Comparison of ENCODE assay signal across 8 cellular contexts in the genomic region with DNA sequence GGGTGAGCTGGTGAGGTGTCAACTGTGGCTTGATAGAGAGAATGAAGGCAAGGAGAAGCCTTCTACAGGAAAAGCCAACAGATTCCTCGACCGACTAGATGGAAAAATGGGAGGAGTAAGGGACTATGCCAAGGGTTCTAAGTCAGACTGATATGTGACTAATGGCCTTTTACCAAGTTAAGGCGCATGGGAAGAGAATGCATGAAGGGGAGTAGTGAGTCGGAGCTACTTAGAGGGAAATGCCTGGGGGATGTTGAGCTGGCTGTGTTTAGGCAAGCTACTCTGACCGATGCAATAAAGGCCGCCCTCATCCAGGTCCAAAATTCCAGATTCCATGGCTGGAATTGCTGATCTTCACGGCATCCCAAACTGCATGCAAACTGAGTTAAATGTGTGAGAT. TPM values are rescaled to one million over a fixed set of nuclear protein-coding genes. Genes with fewer than 3 reads are reported as not detected.
DNase-seq lines count a peak whose midpoint lies in the region; ATAC-seq and TF ChIP-seq lines count a peak whose summit lies in the region.

No MANE protein-coding gene starts in this region.

- no peak for ATAC-seq in T-helper 17 cell
- peak; percentile 84 for ATAC-seq in foreskin keratinocyte
- ATAC-seq in stimulated activated effector memory CD8-positive, alpha-beta T cell treated with anti-CD3 and anti-CD28 coated beads, Interleukin-12 subunit alpha, Interleukin-12 subunit beta, amount 100 ng/mL, for 72 hours: no peak
- ATAC-seq in HG03565 (IDR thresholded peaks at IDR 0.05; ENCODE audit: unreplicated experiment): no peak
- no peak for ATAC-seq in GM18520 (IDR thresholded peaks at IDR 0.05; ENCODE audit: unreplicated experiment)

- DNase-seq in GM03348 (ENCODE audit: low spot score): peak; percentile 81
- DNase-seq in T-helper 17 cell: no peak
- DNase-seq in foreskin keratinocyte: peak; percentile 60 to 95
- DNase-seq in stimulated activated effector memory CD8-positive, alpha-beta T cell treated with anti-CD3 and anti-CD28 coated beads, Interleukin-12 subunit alpha, Interleukin-12 subunit beta, amount 100 ng/mL, for 72 hours (ENCODE audit: low spot score in 2 of 2): no peak
- no peak for DNase-seq in SW 1271 (lab: John Stamatoyannopoulos, UW)
- DNase-seq in G401 (ENCODE audit: low spot score): no peak

- TF ChIP-seq CTCF in foreskin keratinocyte (conservative IDR thresholded peaks at IDR 0.05): no peak

- H3K27ac Mint-ChIP-seq in T-helper 17 cell: peak overlapping the region; percentile 100
- H3K27ac Mint-ChIP-seq in stimulated activated effector memory CD8-positive, alpha-beta T cell treated with anti-CD3 and anti-CD28 coated beads, Interleukin-12 subunit alpha, Interleukin-12 subunit beta, amount 100 ng/mL, for 72 hours: peak overlapping the region; percentile 94

- no peaks in the 10 kb centered on the region for H3K27me3 Mint-ChIP-seq in T-helper 17 cell

- peak overlapping the region; percentile 94 for H3K27ac ChIP-seq in foreskin keratinocyte

- peaks cover 13% of the 10 kb centered on the region for H3K36me3 Mint-ChIP-seq in T-helper 17 cell (ENCODE audit: low read depth)
- peaks cover 47% of the 10 kb centered on the region for H3K36me3 Mint-ChIP-seq in stimulated activated effector memory CD8-positive, alpha-beta T cell treated with anti-CD3 and anti-CD28 coated beads, Interleukin-12 subunit alpha, Interleukin-12 subunit beta, amount 100 ng/mL, for 72 hours

- H3K27me3 ChIP-seq in foreskin keratinocyte: no peaks in the 10 kb centered on the region

- H3K9me3 ChIP-seq in T-helper 17 cell (ENCODE audit: control insufficient read depth, low read length, poor library complexity, severe bottlenecking): no peaks in the 10 kb centered on the region

- peaks cover 9% of the 10 kb centered on the region for H3K4me1 ChIP-seq in foreskin keratinocyte

- H3K9me3 Mint-ChIP-seq in stimulated activated effector memory CD8-positive, alpha-beta T cell treated with anti-CD3 and anti-CD28 coated beads, Interleukin-12 subunit alpha, Interleukin-12 subunit beta, amount 100 ng/mL, for 72 hours: no peaks in the 10 kb centered on the region

- H3K4me1 Mint-ChIP-seq in T-helper 17 cell: peaks cover 48% of the 10 kb centered on the region
- H3K4me1 Mint-ChIP-seq in stimulated activated effector memory CD8-positive, alpha-beta T cell treated with anti-CD3 and anti-CD28 coated beads, Interleukin-12 subunit alpha, Interleukin-12 subunit beta, amount 100 ng/mL, for 72 hours: peaks cover 59% of the 10 kb centered on the region

- in situ Hi-C loops in G401 (cut with HindIII; ENCODE audit: low sequenced_read_pairs): no loop called here

- H3K4me3 Mint-ChIP-seq in T-helper 17 cell: peak overlapping the region; percentile 89
- H3K4me3 Mint-ChIP-seq in stimulated activated effector memory CD8-positive, alpha-beta T cell treated with anti-CD3 and anti-CD28 coated beads, Interleukin-12 subunit alpha, Interleukin-12 subunit beta, amount 100 ng/mL, for 72 hours: peak overlapping the region; percentile 63

RNA-seq across cellular contexts. Expression of a gene that starts 48.2 kb away (rescaled TPM):
- total RNA-seq in T-helper 17 cell (10 to 100 TPM; 73.9 to 77.1 TPM), foreskin keratinocyte (not detected in 2 replicates)
- not detected in 2 replicates for polyA plus RNA-seq in foreskin keratinocyte
- total RNA-seq in G401 (2014; rRNA removed; shearing (Covaris generic)): not detected in 2 replicates

Comparison
In these comparisons a context has a peak if more than half of its experiments do, and no peak if none do; other contexts are left out.
1. DNase-seq: peak in GM03348 (single experiment) and foreskin keratinocyte (2 of 2); none in T-helper 17 cell (0 of 3), stimulated activated effector memory CD8-positive, alpha-beta T cell treated with anti-CD3 and anti-CD28 coated beads, Interleukin-12 subunit alpha, Interleukin-12 subunit beta, amount 100 ng/mL, for 72 hours (0 of 2), SW 1271 (0 of 2) and G401 (single experiment).
2. RNA of a gene that starts 48.2 kb away (total RNA-seq): 73.9 to 77.1 TPM in T-helper 17 cell; not detected in foreskin keratinocyte and not detected in G401; every median in the first group is over 10 times any median in the second.